In genomic region chr15:42503822-42504221, GRCh38 we compare ENCODE assay signal across 2 cellular contexts.
TF ChIP-seq lines count a peak whose summit lies in the region.

No MANE protein-coding gene starts in this region.

TF ChIP-seq in K562, 482 proteins besides CTCF, POLR2A, EP300 and RAD21:
- TF ChIP-seq ZNF695 (CRISPR knock-in tag; IDR thresholded peaks at IDR 0.05) (no peak), RBFOX2 (IDR thresholded peaks at IDR 0.05; ENCODE audit: low read depth, low read length) (no peak), ZNF121 (CRISPR knock-in tag; conservative IDR thresholded peaks at IDR 0.05) (peak; percentile 32), SPI1 (IDR thresholded peaks at IDR 0.05; ENCODE audit: borderline replicate concordance, low read depth, low read length) (peak; percentile 41; the same call in 1 of the 2 replicates), ZC3H4 (CRISPR knock-in tag; IDR thresholded peaks at IDR 0.05; ENCODE audit: borderline replicate concordance) (no peak), BRF1 (IDR thresholded peaks at IDR 0.05; ENCODE audit: borderline replicate concordance, extremely low read depth, insufficient read length) (no peak), SIX5 (IDR thresholded peaks at IDR 0.05; ENCODE audit: borderline replicate concordance in 1 of 2, insufficient read depth in 1 of 2, low read depth in 1 of 2, low read length in 2 of 2) (no peak), RBM14 (IDR thresholded peaks at IDR 0.05; ENCODE audit: borderline replicate concordance, insufficient read depth, low read depth, low read length) (no peak)
TF ChIP-seq in K562: peak in this region for 2.

TF ChIP-seq in WTC11, 78 proteins besides CTCF, POLR2A, EP300 and RAD21:
- TF ChIP-seq ZNF121 (CRISPR knock-in tag; IDR thresholded peaks at IDR 0.05) (no peak), TEAD1 (CRISPR knock-in tag; IDR thresholded peaks at IDR 0.05) (no peak), FOXK1 (CRISPR knock-in tag; IDR thresholded peaks at IDR 0.05) (no peak)
